ENCODE assay signal across 2 cellular contexts in the genomic region with DNA sequence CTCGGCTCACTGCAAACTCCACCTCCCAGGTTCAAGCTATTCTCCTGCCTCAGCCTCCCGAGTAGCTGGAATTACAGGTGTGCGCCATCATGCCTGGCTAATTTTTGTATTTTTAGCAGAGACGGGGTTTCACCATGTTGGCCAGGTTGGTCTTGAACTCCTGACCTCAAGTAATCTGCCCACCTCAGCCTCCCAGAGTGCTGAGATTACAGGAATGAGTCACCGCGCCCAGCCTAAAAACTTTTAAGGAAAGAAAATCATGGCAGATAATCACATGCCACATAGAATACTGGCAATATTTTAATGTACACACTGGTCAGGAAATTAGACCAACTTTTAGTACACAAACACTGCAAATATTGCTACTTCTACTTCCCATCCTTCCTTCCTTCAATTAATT. TPM values are rescaled to one million over a fixed set of nuclear protein-coding genes. Genes with fewer than 3 reads are reported as not detected.
"Had no signal": no experiment of that assay in that cellular context is flagged by ENCODE, and none has a peak within 500 bp of the region (broad histone marks: within the 10 kb centered on the region; RNA-seq: fewer than 3 reads in every experiment).

No MANE protein-coding gene starts in this region.

RNA-seq across cellular contexts. Expression of gene MYB, which starts 16.7 kb away (rescaled TPM):
- total RNA-seq: renal cortical epithelial cell had no signal
- polyA plus RNA-seq: right cardiac atrium had no signal
